Comparison of ENCODE assay signal across 27 cellular contexts in the genomic region with DNA sequence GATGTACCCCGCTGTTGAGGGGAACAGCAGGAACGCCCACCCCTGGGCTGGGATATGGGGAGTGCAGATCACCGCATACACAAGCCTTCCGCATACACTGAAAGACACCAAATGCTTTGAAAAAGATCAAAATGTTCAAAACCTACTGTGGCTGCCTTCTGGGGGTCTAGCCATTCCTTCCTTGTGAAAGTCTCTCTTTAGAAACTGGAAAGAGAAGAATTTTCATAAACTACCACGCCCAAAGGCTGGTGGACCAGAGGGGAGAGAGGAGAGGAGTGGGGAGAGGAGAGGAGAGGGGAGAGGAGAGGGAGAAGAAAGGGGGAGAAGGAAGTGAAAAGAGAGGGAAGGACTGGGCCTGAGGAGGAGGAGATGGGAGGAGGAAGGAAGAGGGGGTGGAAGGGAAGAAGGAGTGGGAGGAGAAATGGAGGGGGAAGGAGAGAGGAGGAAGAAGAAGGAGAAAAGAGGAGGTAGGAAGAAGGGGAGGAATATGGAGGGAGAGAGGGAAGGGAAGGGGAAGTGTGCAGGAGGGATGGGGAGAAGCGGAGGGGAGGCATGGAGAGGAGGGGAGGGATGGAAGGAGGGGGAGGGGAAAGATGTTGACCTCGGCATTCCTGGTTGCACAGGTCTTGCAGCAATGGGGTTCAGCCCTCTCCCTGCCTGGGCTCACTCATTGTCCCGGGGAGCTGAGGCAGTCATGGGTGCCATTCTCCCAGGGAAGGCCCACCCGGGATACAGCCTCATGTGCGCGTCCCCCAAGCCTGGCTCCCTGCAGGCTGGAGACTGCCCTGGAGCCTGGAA. TPM values are rescaled to one million over a fixed set of nuclear protein-coding genes. Genes with fewer than 3 reads are reported as not detected.
"Had no signal": no experiment of that assay in that cellular context is flagged by ENCODE, and none has a peak within 500 bp of the region (broad histone marks: within the 10 kb centered on the region; RNA-seq: fewer than 3 reads in every experiment).

No MANE protein-coding gene starts in this region.

- H3K4me3 Mint-ChIP-seq: nephron; stimulated activated effector memory CD8-positive, alpha-beta T cell treated with anti-CD3 and anti-CD28 coated beads, Interleukin-12 subunit alpha, Interleukin-12 subunit beta, amount 100 ng/mL, for 72 hours; type B pancreatic cell had no signal

- FAIRE-seq: endometrium, frontal cortex, kidney, urothelium cell line had no signal

- H3K36me3 Mint-ChIP-seq: stimulated activated effector memory CD8-positive, alpha-beta T cell treated with anti-CD3 and anti-CD28 coated beads, Interleukin-12 subunit alpha, Interleukin-12 subunit beta, amount 100 ng/mL, for 72 hours; type B pancreatic cell had no signal

- H3K9me3 Mint-ChIP-seq: nephron; stimulated activated effector memory CD8-positive, alpha-beta T cell treated with anti-CD3 and anti-CD28 coated beads, Interleukin-12 subunit alpha, Interleukin-12 subunit beta, amount 100 ng/mL, for 72 hours; type B pancreatic cell had no signal

- H3K4me1 ChIP-seq: psoas muscle, right lobe of liver, thyroid gland had no signal

- H3K9me3 ChIP-seq: heart left ventricle, left ventricle myocardium inferior, neutrophil, psoas muscle, right lobe of liver, suprapubic skin, thyroid gland had no signal

- H3K27ac Mint-ChIP-seq: naive B cell; nephron; stimulated activated effector memory CD8-positive, alpha-beta T cell treated with anti-CD3 and anti-CD28 coated beads, Interleukin-12 subunit alpha, Interleukin-12 subunit beta, amount 100 ng/mL, for 72 hours; type B pancreatic cell had no signal

- DNase-seq: effector memory CD4-positive, alpha-beta T cell; heart left ventricle; hippocampal formation; kidney; left cardiac atrium; left ventricle myocardium inferior; mesenchymal stem cell; naive B cell; psoas muscle; right lobe of liver; stimulated activated CD4-positive, alpha-beta T cell treated with anti-CD3 and anti-CD28 coated beads, Interleukin-4, amount 100 ng/mL, for 1 hour; stimulated activated CD8-positive, alpha-beta memory T cell treated with anti-CD3 and anti-CD28 coated beads, Interleukin-4, amount 100 ng/mL, for 48 hours; stimulated activated naive CD8-positive, alpha-beta T cell treated with anti-CD3 and anti-CD28 coated beads, Interleukin-15, Interleukin-2, amounts not matched to agents 100 U/mL and 50 U/mL, for 24 hours; thyroid gland had no signal

- H3K36me3 ChIP-seq: heart left ventricle, left ventricle myocardium inferior, neutrophil, right lobe of liver, suprapubic skin, thyroid gland had no signal

- H3K27ac ChIP-seq: heart left ventricle, left ventricle myocardium inferior, neutrophil, psoas muscle, right lobe of liver, suprapubic skin, thyroid gland had no signal

- H3K4me3 ChIP-seq: heart left ventricle, left ventricle myocardium inferior, lung, psoas muscle, right lobe of liver, suprapubic skin, thyroid gland had no signal

RNA-seq across cellular contexts. Expression of gene HMX1, which starts 5.5 kb away (rescaled TPM):
- total RNA-seq: esophagus mucosa, fibroblast of lung, frontal cortex, glomerular endothelial cell, kidney, left cardiac atrium, left ventricle myocardium inferior, lung, osteoblast, psoas muscle, right lobe of liver, suprapubic skin had no signal
- polyA plus RNA-seq: fibroblast of lung, heart left ventricle, lung, psoas muscle had no signal
